Comparison of ENCODE assay signal across 28 cellular contexts in the genomic region with DNA sequence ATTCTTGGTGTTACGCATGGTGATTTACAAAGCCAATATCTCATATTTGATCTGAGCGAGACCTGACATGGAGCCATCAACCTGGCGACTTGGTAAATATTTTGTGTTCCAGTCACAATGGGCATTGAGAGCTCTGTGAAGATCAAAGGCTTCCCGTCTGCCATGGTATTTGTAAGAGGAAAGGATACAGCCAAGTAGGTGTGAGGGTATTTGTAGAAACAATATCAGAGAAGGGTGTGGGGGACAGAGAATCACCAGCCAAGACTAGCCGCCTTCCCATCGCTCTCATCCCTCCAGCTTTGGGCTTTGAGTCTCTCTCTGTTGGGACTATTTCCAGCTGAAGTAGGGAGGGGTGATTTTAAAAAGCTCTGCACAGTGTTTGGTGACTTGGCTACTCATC.
"Had no signal": no experiment of that assay in that cellular context is flagged by ENCODE, and none has a peak within 500 bp of the region (broad histone marks: within the 10 kb centered on the region; RNA-seq: fewer than 3 reads in every experiment).

No MANE protein-coding gene starts in this region.

- H3K27me3 ChIP-seq: brain microvascular endothelial cell, left lung, neutrophil, stomach, thyroid gland, upper lobe of left lung, vagina had no signal

- H3K4me1 ChIP-seq: left lung, stomach, thyroid gland, upper lobe of left lung, vagina had no signal

- H3K9me3 ChIP-seq: neutrophil, stomach, thyroid gland, upper lobe of left lung, vagina had no signal

- H3K4me3 ChIP-seq: left lung, smooth muscle cell, stomach, thyroid gland, upper lobe of left lung, vagina had no signal

- H3K27ac ChIP-seq: brain microvascular endothelial cell, left lung, neutrophil, stomach, thyroid gland, upper lobe of left lung, vagina had no signal

- DNase-seq: activated CD4-positive, alpha-beta memory T cell treated with anti-CD3 and anti-CD28 coated beads, Interleukin-2, amount 10 ng/mL, durations not matched to agents 7 days and 5 days; activated CD4-positive, alpha-beta T cell treated with anti-CD3 and anti-CD28 coated beads, Interleukin-2, amount 10 ng/mL, durations not matched to agents 7 days and 5 days; activated CD4-positive, CD25-positive, alpha-beta regulatory T cell treated with anti-CD3 and anti-CD28 coated beads, Interleukin-2, amount 50 U/mL, for 72 hours; activated CD8-positive, alpha-beta memory T cell treated with anti-CD3 and anti-CD28 coated beads, Interleukin-2, amount 50 U/mL, for 48 hours; activated gamma-delta T cell; activated naive CD4-positive, alpha-beta T cell treated with anti-CD3 and anti-CD28 coated beads, Interleukin-2, amount 10 ng/mL, durations not matched to agents 7 days and 5 days; activated T-cell treated with anti-CD3 and anti-CD28 coated beads, Interleukin-2, amount 50 U/mL, for 24 hours; amniotic stem cell; brain microvascular endothelial cell; caudate nucleus; cortex of kidney; effector memory CD8-positive, alpha-beta T cell; erythroblast; foreskin fibroblast; head of caudate nucleus; left lung; naive B cell; nephron progenitor cell; stimulated activated CD4-positive, alpha-beta T cell treated with anti-CD3 and anti-CD28 coated beads, Interleukin-1b, Interleukin-23, amount 100 ng/mL, for 48 hours; stimulated activated naive B cell treated with anti-CD40 and anti-IgM and Interleukin-4, amounts not matched to agents 10 μg/mL and 1 μg/mL and 100 μg/mL, for 72 hours; stomach; T-helper 17 cell; T1000; thyroid gland; upper lobe of left lung had no signal

- ATAC-seq: effector memory CD8-positive, alpha-beta T cell; left lung; stimulated activated naive B cell treated with anti-CD40 and anti-IgM and Interleukin-4, amounts not matched to agents 10 μg/mL and 1 μg/mL and 100 μg/mL, for 72 hours; T-helper 17 cell had no signal

- H3K36me3 ChIP-seq: brain microvascular endothelial cell, left lung, neutrophil, stomach, thyroid gland, upper lobe of left lung, vagina had no signal

- H3K4me2 ChIP-seq: smooth muscle cell had no signal
